ENCODE assay signal across 9 cellular contexts in genomic region chr10:62527019-62527827, GRCh38.
DNase-seq lines count a peak whose midpoint lies in the region; ATAC-seq and TF ChIP-seq lines count a peak whose summit lies in the region.
"Had no signal": no experiment of that assay in that cellular context is flagged by ENCODE, and none has a peak within 500 bp of the region (broad histone marks: within the 10 kb centered on the region; RNA-seq: fewer than 3 reads in every experiment).

No MANE protein-coding gene starts in this region.

- no peaks in the 10 kb centered on the region for H3K79me2 ChIP-seq in neural progenitor cell (ENCODE audit: low read depth)

- H3K4me3 ChIP-seq in neural progenitor cell, result no peak overlapping the region
- no peak overlapping the region for H3K4me3 ChIP-seq in brain microvascular endothelial cell (ENCODE audit: low read depth, low read length)
- H3K4me3 ChIP-seq: stomach had no signal

- no peak overlapping the region for H3K4me3 Mint-ChIP-seq in neural progenitor cell
- H3K4me3 Mint-ChIP-seq: neural crest cell had no signal

- no peaks in the 10 kb centered on the region for H3K36me3 Mint-ChIP-seq in neural progenitor cell

- H3K27ac ChIP-seq in neural progenitor cell, result no peak overlapping the region
- H3K27ac ChIP-seq in brain microvascular endothelial cell, result no peak overlapping the region
- H3K27ac ChIP-seq: stomach had no signal

- peak overlapping the region; percentile 26 for H2AFZ ChIP-seq in neural progenitor cell (replicated peaks)

- H3K4me1 Mint-ChIP-seq in neural progenitor cell, result no peaks in the 10 kb centered on the region
- H3K4me1 Mint-ChIP-seq: neural crest cell had no signal

- no peaks in the 10 kb centered on the region for H3K9me3 ChIP-seq in neural progenitor cell (ENCODE audit: low read depth)
- H3K9me3 ChIP-seq: stomach had no signal

- H3F3A ChIP-seq in neural progenitor cell (ENCODE audit: low read depth), result no peaks in the 10 kb centered on the region

- TF ChIP-seq CTCF in neural progenitor cell (IDR thresholded peaks at IDR 0.05) (no peak), brain microvascular endothelial cell (IDR thresholded peaks at IDR 0.05; ENCODE audit: low read depth, low read length, missing control alignments) (no peak)

- H3K27me3 ChIP-seq in neural progenitor cell (no peaks in the 10 kb centered on the region), brain microvascular endothelial cell (replicated peaks) (no peaks in the 10 kb centered on the region)
- H3K27me3 ChIP-seq: stomach had no signal

- H3K36me3 ChIP-seq in neural progenitor cell (no peaks in the 10 kb centered on the region), brain microvascular endothelial cell (replicated peaks) (no peaks in the 10 kb centered on the region)
- H3K36me3 ChIP-seq: stomach had no signal

- H4K20me1 ChIP-seq in neural progenitor cell (ENCODE audit: low read depth), result no peaks in the 10 kb centered on the region

- peak overlapping the region; percentile 52 for H3K27ac Mint-ChIP-seq in neural progenitor cell

- no peak overlapping the region for H3K4me2 ChIP-seq in neural progenitor cell

- H3K27me3 Mint-ChIP-seq in neural progenitor cell (ENCODE audit: insufficient read depth, low read depth), result peaks cover 2% of the 10 kb centered on the region

- peaks cover 18% of the 10 kb centered on the region for H3K9me3 Mint-ChIP-seq in neural progenitor cell

- in situ Hi-C loops in brain microvascular endothelial cell (cut with HindIII; ENCODE audit: low pct_ligation_motif_present, low sequenced_read_pairs), result no loop called here

- peak; percentile 75 for ATAC-seq in GM18909 (IDR thresholded peaks at IDR 0.05; ENCODE audit: poor library complexity, unreplicated experiment)
- peak; percentile 68 for ATAC-seq in HG02642 (IDR thresholded peaks at IDR 0.05; ENCODE audit: poor library complexity, unreplicated experiment)

- DNase-seq in NAMALWA (ENCODE audit: low spot score) (peak; percentile 84), neural progenitor cell (ENCODE audit: low spot score) (no peak), occipital lobe (lab: John Stamatoyannopoulos, UW) (no peak), brain microvascular endothelial cell (no peak)
- DNase-seq in effector CD8-positive, alpha-beta T cell (lab: John Stamatoyannopoulos, UW), result no peak
- DNase-seq: stomach had no signal

- no peaks in the 10 kb centered on the region for H3K4me1 ChIP-seq in neural progenitor cell
- H3K4me1 ChIP-seq: stomach had no signal

- H3K9ac ChIP-seq in neural progenitor cell, result no peak overlapping the region
